In the genomic region with DNA sequence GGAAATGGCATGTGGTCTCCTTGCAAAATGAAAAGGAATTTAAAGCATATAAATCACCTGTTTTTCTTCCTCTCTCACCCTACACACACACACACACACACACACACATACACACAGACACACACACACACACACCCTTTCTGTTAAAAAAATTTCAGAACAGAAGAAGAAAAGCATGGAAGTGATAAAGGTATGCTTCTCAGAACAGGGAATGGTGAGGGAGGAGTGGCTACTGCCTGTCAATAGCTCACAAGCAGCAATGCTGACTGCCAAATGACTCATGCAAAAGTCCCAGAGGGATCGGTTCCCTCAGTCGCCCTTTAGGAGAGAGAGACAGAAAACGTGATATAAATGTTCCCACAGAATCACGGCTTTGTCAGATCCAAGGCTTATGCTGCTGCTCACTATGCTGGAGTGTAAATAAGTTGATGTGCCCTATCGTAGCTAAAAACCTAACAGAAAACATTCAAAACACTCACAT, we compare ENCODE assay signal across 8 cellular contexts.
DNase-seq lines count a peak whose midpoint lies in the region; ATAC-seq and TF ChIP-seq lines count a peak whose summit lies in the region.

No MANE protein-coding gene starts in this region.

- no peaks in the 10 kb centered on the region for H3K4me1 ChIP-seq in esophagus (ENCODE audit: control insufficient read depth in 2 of 2, insufficient read depth in 2 of 2, low read length in 1 of 2)
- H3K4me1 ChIP-seq in spleen: no peaks in the 10 kb centered on the region

- H3K9ac ChIP-seq in neural cell (ENCODE audit: low read length): peak overlapping the region; percentile 44

- peak overlapping the region; percentile 34 for H3K4me2 ChIP-seq in neural cell (ENCODE audit: low read length)

- CTCF ChIA-PET in BJ (lab: Yijun Ruan, JAX): interaction anchor here (0.7 to 2.7 kb wide), 2 partner anchors 33 to 51 kb away, joined by 4 to 10 read pairs; no protein-coding TSS in a partner anchor

- H2AFZ ChIP-seq in neural cell (ENCODE audit: low read depth, low read length): peak overlapping the region; percentile 36

- H3K9me2 ChIP-seq in neural cell (ENCODE audit: insufficient read depth, low read length): no peaks in the 10 kb centered on the region

- H4K20me1 ChIP-seq in neural cell (ENCODE audit: insufficient read depth): no peaks in the 10 kb centered on the region

- TF ChIP-seq CTCF in BJ (IDR thresholded peaks at IDR 0.05; ENCODE audit: insufficient read depth, low read depth, low read length): no peak
- no peak for TF ChIP-seq CTCF in neural cell (IDR thresholded peaks at IDR 0.05; ENCODE audit: poor library complexity, severe bottlenecking)
- TF ChIP-seq CTCF in spleen (IDR thresholded peaks at IDR 0.05 in 8 of 11, conservative IDR thresholded peaks at IDR 0.05 in 3 of 11): no peak
- no peak for TF ChIP-seq CTCF in GM13976 (IDR thresholded peaks at IDR 0.05; ENCODE audit: borderline replicate concordance, control extremely low read depth, extremely low read depth, insufficient read depth, missing control alignments)

- no peak for TF ChIP-seq POLR2A in spleen (IDR thresholded peaks at IDR 0.05)

- H3K4me3 ChIP-seq in BJ (ENCODE audit: low read depth, low read length) (peak overlapping the region; percentile 15; the same call in 1 of the 2 replicates), esophagus (ENCODE audit: low read depth in 1 of 2, low read length in 2 of 2) (no peak overlapping the region), neural cell (ENCODE audit: low read length) (peak overlapping the region; percentile 46), spleen (no peak overlapping the region)

- no peaks in the 10 kb centered on the region for H3F3A ChIP-seq in neural cell (ENCODE audit: insufficient read depth, low read length, poor library complexity, severe bottlenecking)

- peak; percentile 58 for TF ChIP-seq EP300 in neural cell (conservative IDR thresholded peaks at IDR 0.05; ENCODE audit: poor library complexity, severe bottlenecking)

- POLR2A ChIA-PET in BJ (lab: Charles Lee): interaction anchor here (0.5 kb wide), 1 partner anchor 76 kb away, joined by 5 read pairs; no protein-coding TSS in a partner anchor

- no peaks in the 10 kb centered on the region for H3K79me2 ChIP-seq in neural cell (replicated peaks; ENCODE audit: insufficient read depth, low read length)

- no peak for TF ChIP-seq RAD21 in neural cell (conservative IDR thresholded peaks at IDR 0.05)

- H3K27ac ChIP-seq in esophagus (ENCODE audit: low read depth in 2 of 2, low read length in 1 of 2): peak overlapping the region; percentile 13 to 36
- H3K27ac ChIP-seq in neural cell (ENCODE audit: low read length): peak overlapping the region; percentile 77
- no peak overlapping the region for H3K27ac ChIP-seq in spleen

- intact Hi-C loops in spleen (cut with DNase I; ENCODE audit: low total_unique reads): no loop called here

- WGBS in esophagus, 2 donors: 23 to 24% methylated on average over 5 of the region's 5 CpGs
- WGBS in spleen, 5 donors: 59 to 80% (median 78%) methylated on average over 5 of the region's 5 CpGs

- no peaks in the 10 kb centered on the region for H3K36me3 ChIP-seq in BJ (ENCODE audit: control insufficient read depth, insufficient read depth, low read length)
- no peaks in the 10 kb centered on the region for H3K36me3 ChIP-seq in esophagus (ENCODE audit: control insufficient read depth in 2 of 2, insufficient read depth in 2 of 2, low read length in 1 of 2)
- no peaks in the 10 kb centered on the region for H3K36me3 ChIP-seq in neural cell (ENCODE audit: insufficient read depth, low read length)
- H3K36me3 ChIP-seq in spleen: no peaks in the 10 kb centered on the region

- no peaks in the 10 kb centered on the region for H3K9me3 ChIP-seq in esophagus (ENCODE audit: control insufficient read depth in 2 of 2, insufficient read depth in 1 of 2, low read depth in 1 of 2, low read length in 1 of 2)
- H3K9me3 ChIP-seq in neural cell (ENCODE audit: low read length): no peaks in the 10 kb centered on the region
- H3K9me3 ChIP-seq in spleen: no peaks in the 10 kb centered on the region

- H3K27me3 ChIP-seq in BJ (ENCODE audit: control insufficient read depth, insufficient read depth, low read length): no peaks in the 10 kb centered on the region
- no peaks in the 10 kb centered on the region for H3K27me3 ChIP-seq in esophagus (ENCODE audit: control insufficient read depth in 1 of 2, insufficient read depth in 2 of 2, low read length in 2 of 2)
- H3K27me3 ChIP-seq in neural cell (ENCODE audit: insufficient read depth, low read depth, low read length): no peaks in the 10 kb centered on the region
- no peaks in the 10 kb centered on the region for H3K27me3 ChIP-seq in spleen (replicated peaks in 1 of 7)

- ATAC-seq in activated CD4-positive, CD25-positive, alpha-beta regulatory T cell treated with anti-CD3 and anti-CD28 coated beads, Interleukin-2, amount 50 U/mL, for 24 hours: no peak
- ATAC-seq in GM19397 (IDR thresholded peaks at IDR 0.05; ENCODE audit: unreplicated experiment): no peak

- in situ Hi-C loops in GM13976 (cut with MboI; ENCODE audit: low sequenced_read_pairs, unreplicated experiment): no loop called here

- DNase-seq in BJ (ENCODE audit: low read depth) (peak; percentile 75), NCI-H69 (lab: John Stamatoyannopoulos, UW) (peak; percentile 53), spleen (no peak), GM13976 (ENCODE audit: low spot score) (no peak)

TF ChIP-seq in neural cell, 6 proteins besides CTCF, POLR2A, EP300 and RAD21:
- TF ChIP-seq SMC3 (conservative IDR thresholded peaks at IDR 0.05; ENCODE audit: poor library complexity): no peak
- TF ChIP-seq POLR2AphosphoS5 (IDR thresholded peaks at IDR 0.05): peak; percentile 40
- TF ChIP-seq, protein P1, sequence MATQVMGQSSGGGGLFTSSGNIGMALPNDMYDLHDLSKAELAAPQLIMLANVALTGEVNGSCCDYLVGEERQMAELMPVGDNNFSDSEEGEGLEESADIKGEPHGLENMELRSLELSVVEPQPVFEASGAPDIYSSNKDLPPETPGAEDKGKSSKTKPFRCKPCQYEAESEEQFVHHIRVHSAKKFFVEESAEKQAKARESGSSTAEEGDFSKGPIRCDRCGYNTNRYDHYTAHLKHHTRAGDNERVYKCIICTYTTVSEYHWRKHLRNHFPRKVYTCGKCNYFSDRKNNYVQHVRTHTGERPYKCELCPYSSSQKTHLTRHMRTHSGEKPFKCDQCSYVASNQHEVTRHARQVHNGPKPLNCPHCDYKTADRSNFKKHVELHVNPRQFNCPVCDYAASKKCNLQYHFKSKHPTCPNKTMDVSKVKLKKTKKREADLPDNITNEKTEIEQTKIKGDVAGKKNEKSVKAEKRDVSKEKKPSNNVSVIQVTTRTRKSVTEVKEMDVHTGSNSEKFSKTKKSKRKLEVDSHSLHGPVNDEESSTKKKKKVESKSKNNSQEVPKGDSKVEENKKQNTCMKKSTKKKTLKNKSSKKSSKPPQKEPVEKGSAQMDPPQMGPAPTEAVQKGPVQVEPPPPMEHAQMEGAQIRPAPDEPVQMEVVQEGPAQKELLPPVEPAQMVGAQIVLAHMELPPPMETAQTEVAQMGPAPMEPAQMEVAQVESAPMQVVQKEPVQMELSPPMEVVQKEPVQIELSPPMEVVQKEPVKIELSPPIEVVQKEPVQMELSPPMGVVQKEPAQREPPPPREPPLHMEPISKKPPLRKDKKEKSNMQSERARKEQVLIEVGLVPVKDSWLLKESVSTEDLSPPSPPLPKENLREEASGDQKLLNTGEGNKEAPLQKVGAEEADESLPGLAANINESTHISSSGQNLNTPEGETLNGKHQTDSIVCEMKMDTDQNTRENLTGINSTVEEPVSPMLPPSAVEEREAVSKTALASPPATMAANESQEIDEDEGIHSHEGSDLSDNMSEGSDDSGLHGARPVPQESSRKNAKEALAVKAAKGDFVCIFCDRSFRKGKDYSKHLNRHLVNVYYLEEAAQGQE (IDR thresholded peaks at IDR 0.05; ENCODE audit: borderline replicate concordance): peak; percentile 2

Comparison
In these comparisons a context has a peak if more than half of its experiments do, and no peak if none do; other contexts are left out.
1. DNase-seq: peak in BJ (single experiment) and NCI-H69 (single experiment); none in spleen (single experiment) and GM13976 (single experiment).
2. H3K4me3 ChIP-seq: peak in BJ (single experiment) and neural cell (single experiment); none in esophagus (0 of 2) and spleen (0 of 8).
3. H3K27ac ChIP-seq: peak in esophagus (2 of 2) and neural cell (single experiment); none in spleen (0 of 8).